17 cellular contexts compared by ENCODE assay signal in genomic region chr3:151999936-152000335, GRCh38.
"Had no signal": no experiment of that assay in that cellular context is flagged by ENCODE, and none has a peak within 500 bp of the region (broad histone marks: within the 10 kb centered on the region; RNA-seq: fewer than 3 reads in every experiment).

No MANE protein-coding gene starts in this region.

- H3K9ac ChIP-seq: neural progenitor cell had no signal

- H3K27ac ChIP-seq: hepatocyte, neural progenitor cell, ovary, skin epidermis, stomach, thoracic aorta, transverse colon had no signal

- H3K27me3 ChIP-seq: hepatocyte, neural progenitor cell, ovary, stomach, transverse colon had no signal

- ATAC-seq: effector memory CD8-positive, alpha-beta T cell; natural killer cell; sciatic nerve; stimulated activated naive B cell treated with anti-CD40 and anti-IgM and Interleukin-4, amounts not matched to agents 10 μg/mL and 1 μg/mL and 100 μg/mL, for 72 hours had no signal

- H2AFZ ChIP-seq: hepatocyte, neural progenitor cell had no signal

- H3K4me1 ChIP-seq: neural progenitor cell, stomach had no signal

- H3K4me2 ChIP-seq: hepatocyte, neural progenitor cell had no signal

- H3K9me3 ChIP-seq: ovary, stomach, thoracic aorta, transverse colon had no signal

- DNase-seq: effector memory CD8-positive, alpha-beta T cell; foreskin melanocyte; head of caudate nucleus; natural killer cell; nucleus accumbens; ovary; stimulated activated CD4-positive, alpha-beta T cell treated with anti-CD3 and anti-CD28 coated beads, Interleukin-2, amount 100 ng/mL, for 24 hours; stimulated activated CD4-positive, alpha-beta T cell treated with anti-CD3 and anti-CD28 coated beads, Interleukin-4, amount 100 ng/mL, for 4 hours; stimulated activated naive B cell treated with anti-CD40 and anti-IgM and Interleukin-4, amounts not matched to agents 10 μg/mL and 1 μg/mL and 100 μg/mL, for 72 hours; stomach; substantia nigra; transverse colon had no signal

- H3K36me3 ChIP-seq: neural progenitor cell, ovary, stomach, thoracic aorta, transverse colon had no signal

- H3K4me3 ChIP-seq: hepatocyte, neural progenitor cell, ovary, skin epidermis, stomach, thoracic aorta, transverse colon had no signal
